ENCODE assay signal across 8 cellular contexts in genomic region chr1:31593770-31594632, GRCh38. TPM values are rescaled to one million over a fixed set of nuclear protein-coding genes. Genes with fewer than 3 reads are reported as not detected.
DNase-seq lines count a peak whose midpoint lies in the region; ATAC-seq and TF ChIP-seq lines count a peak whose summit lies in the region.

No MANE protein-coding gene starts in this region.

- no peak overlapping the region for H3K4me2 ChIP-seq in MM.1S (ENCODE audit: low read depth, low read length)
- H3K4me2 ChIP-seq in hepatocyte, result no peak overlapping the region

- no peak overlapping the region for H2AFZ ChIP-seq in MM.1S (ENCODE audit: low read length)
- H2AFZ ChIP-seq in hepatocyte, result no peak overlapping the region

- H3K9me3 ChIP-seq in MM.1S (replicated peaks; ENCODE audit: insufficient read depth, low read length) (no peaks in the 10 kb centered on the region), adrenal gland (replicated peaks in 1 of 3) (no peaks in the 10 kb centered on the region), hepatocyte (ENCODE audit: low read depth) (no peaks in the 10 kb centered on the region)

- DNase-seq in NK-92 treated with Interleukin-12 subunit alpha and Interleukin-12 subunit beta, amount 100 ng/mL, for 24 hours (lab: John Stamatoyannopoulos, UW), result peak; percentile 39
- DNase-seq in NK-92 (lab: John Stamatoyannopoulos, UW; ENCODE audit: unreplicated experiment), result no peak
- peak; percentile 80 for DNase-seq in MM.1S
- peak; percentile 82 to 92 (median 88) for DNase-seq in adrenal gland
- DNase-seq in hepatocyte (ENCODE audit: low spot score), result peak; percentile 87
- DNase-seq in stimulated activated CD4-positive, alpha-beta T cell treated with anti-CD3 and anti-CD28 coated beads, Interleukin-1b, Interleukin-23, amount 100 ng/mL, for 24 hours (ENCODE audit: low read depth in 4 of 4, low spot score in 1 of 4), result peak in 3 of 4 experiments; percentile 52 to 58 (median 58)
- no peak for DNase-seq in NCI-H2107 treated with DMSO at 0.1 percent for 48 hours (lab: John Stamatoyannopoulos, UW; ENCODE audit: unreplicated experiment)

- peak; percentile 95 for ATAC-seq in SK-N-SH treated with all-trans-retinoic acid at 6 μM for 48 hours

- WGBS in adrenal gland, 4 donors, result 31 to 35% (median 33%) methylated on average over 9 to 10 of the region's 10 CpGs
- WGBS in hepatocyte (ENCODE audit: low lambda C conversion rate, missing lambda C conversion rate), result 59% methylated on average over 9 of the region's 10 CpGs

- H3K4me1 ChIP-seq in MM.1S (ENCODE audit: low read length) (no peaks in the 10 kb centered on the region), adrenal gland (replicated peaks in 1 of 2) (peaks cover 0 to under 1% of the 10 kb centered on the region in 2 donors), hepatocyte (ENCODE audit: insufficient read depth) (peaks cover 4% of the 10 kb centered on the region)

- H3K79me2 ChIP-seq in MM.1S (ENCODE audit: low read length) (no peaks in the 10 kb centered on the region), hepatocyte (no peaks in the 10 kb centered on the region)

- peaks cover 12% of the 10 kb centered on the region for H3K27me3 ChIP-seq in MM.1S (replicated peaks; ENCODE audit: insufficient read depth, low read length)
- no peaks in the 10 kb centered on the region for H3K27me3 ChIP-seq in adrenal gland
- H3K27me3 ChIP-seq in hepatocyte, result no peaks in the 10 kb centered on the region

- TF ChIP-seq POLR2A in adrenal gland (IDR thresholded peaks at IDR 0.05), result no peak

- H3K4me3 ChIP-seq in MM.1S (ENCODE audit: low read length), result no peak overlapping the region
- H3K4me3 ChIP-seq in adrenal gland, result no peak overlapping the region
- H3K4me3 ChIP-seq in hepatocyte, result no peak overlapping the region

- no peaks in the 10 kb centered on the region for H3K36me3 ChIP-seq in MM.1S (replicated peaks; ENCODE audit: insufficient read depth, low read length)
- H3K36me3 ChIP-seq in adrenal gland (replicated peaks in 1 of 2), result no peaks in the 10 kb centered on the region
- H3K36me3 ChIP-seq in hepatocyte (replicated peaks; ENCODE audit: insufficient read depth, low read depth), result no peaks in the 10 kb centered on the region

- H3K9me2 ChIP-seq in MM.1S (replicated peaks; ENCODE audit: insufficient read depth, low read length), result no peaks in the 10 kb centered on the region
- no peaks in the 10 kb centered on the region for H3K9me2 ChIP-seq in hepatocyte (replicated peaks; ENCODE audit: insufficient read depth)

- H3K9ac ChIP-seq in MM.1S (ENCODE audit: low read length), result no peak overlapping the region

- no peaks in the 10 kb centered on the region for H3F3A ChIP-seq in MM.1S (ENCODE audit: insufficient read depth, low read length)

- intact Hi-C loops in adrenal gland (cut with DNase I), result loop anchor here (2.0 kb wide), 1 partner anchor 29 kb away; no protein-coding TSS in a partner anchor

- H3K27ac ChIP-seq in MM.1S (ENCODE audit: low read length), result no peak overlapping the region
- no peak overlapping the region for H3K27ac ChIP-seq in adrenal gland
- no peak overlapping the region for H3K27ac ChIP-seq in hepatocyte

- TF ChIP-seq CTCF in MM.1S (IDR thresholded peaks at IDR 0.05; ENCODE audit: low read length) (peak; percentile 89), adrenal gland (IDR thresholded peaks at IDR 0.05) (peak; percentile 86 to 95 (median 90)), hepatocyte (IDR thresholded peaks at IDR 0.05; ENCODE audit: poor library complexity) (peak; percentile 75)

- no peaks in the 10 kb centered on the region for H4K20me1 ChIP-seq in MM.1S (ENCODE audit: insufficient read depth, low read length)
- no peaks in the 10 kb centered on the region for H4K20me1 ChIP-seq in hepatocyte (ENCODE audit: insufficient read depth, poor library complexity, severe bottlenecking)

TF ChIP-seq in SK-N-SH treated with all-trans-retinoic acid at 6 μM for 48 hours, 23 proteins besides CTCF, POLR2A, EP300 and RAD21:
- no peak for TF ChIP-seq ZC3H10 (CRISPR knock-in tag; IDR thresholded peaks at IDR 0.05)
- no peak for TF ChIP-seq ESRRG (CRISPR knock-in tag; IDR thresholded peaks at IDR 0.05)

RNA-seq across cellular contexts. Expression of gene TINAGL1, which starts 17.7 kb away (rescaled TPM):
- total RNA-seq in adrenal gland (100 to 1,000 TPM in 4 of 8 donors, 10 to 100 TPM in 4; 31.7 to 294 (median 98.6) TPM), hepatocyte (46.2 and 58.3 TPM in 2 replicates)
- polyA plus RNA-seq in adrenal gland (100 to 1,000 TPM in 1 of 3 donors, 10 to 100 TPM in 2; 22.7 to 146 (median 89.5) TPM), hepatocyte (64.4 and 69.4 TPM in 2 replicates)

RNA-seq across cellular contexts. Expression of gene HCRTR1, which starts 23.5 kb away (rescaled TPM):
- total RNA-seq in adrenal gland (1 to 10 TPM in 2 of 8 donors, under 1 TPM in 1, not detected in 5; 0.98 to 2.8 (median 1.7) TPM), hepatocyte (0.28 TPM in 1 of 2 replicates, not detected in the other)
- polyA plus RNA-seq in adrenal gland (1 to 10 TPM in 1 of 3 donors, under 1 TPM in 2; 0.18 to 3.5 (median 0.67) TPM), hepatocyte (0.68 TPM in 1 of 2 replicates, not detected in the other)

RNA-seq across cellular contexts. Expression of gene PEF1, which starts 50.7 kb away (rescaled TPM):
- 100 to 1,000 TPM in 2 of 8 donors, 10 to 100 TPM in 6; 71.1 to 132 (median 86.5) TPM for total RNA-seq in adrenal gland
- polyA plus RNA-seq in adrenal gland, result 10 to 100 TPM; 58.2 to 87.1 (median 68.9) TPM
- 70.7 and 85.9 TPM in 2 replicates for total RNA-seq in hepatocyte
- 85.5 and 89.0 TPM in 2 replicates for polyA plus RNA-seq in hepatocyte

Comparison
In these comparisons a context has a peak if more than half of its experiments do, and no peak if none do; other contexts are left out.
1. DNase-seq: peak in NK-92 treated with Interleukin-12 subunit alpha and Interleukin-12 subunit beta, amount 100 ng/mL, for 24 hours (single experiment), MM.1S (single experiment), adrenal gland (7 of 7), hepatocyte (single experiment) and stimulated activated CD4-positive, alpha-beta T cell treated with anti-CD3 and anti-CD28 coated beads, Interleukin-1b, Interleukin-23, amount 100 ng/mL, for 24 hours (3 of 4); none in NK-92 (single experiment) and NCI-H2107 treated with DMSO at 0.1 percent for 48 hours (single experiment).
2. Peak in every context shown above with its lines, with median percentiles within 50 percentile points of each other: CTCF ChIP-seq.